ENCODE assay signal across 19 cellular contexts in genomic region chr14:54193871-54194270, GRCh38.
DNase-seq lines count a peak whose midpoint lies in the region; ATAC-seq and TF ChIP-seq lines count a peak whose summit lies in the region.
"Had no signal": no experiment of that assay in that cellular context is flagged by ENCODE, and none has a peak within 500 bp of the region (broad histone marks: within the 10 kb centered on the region; RNA-seq: fewer than 3 reads in every experiment).

No MANE protein-coding gene starts in this region.

- no peak overlapping the region for H4K8ac ChIP-seq in IMR-90 (ENCODE audit: low read depth in 2 of 2, low read length in 2 of 2)

- H3K9ac ChIP-seq in HCT116 (ENCODE audit: low read length) = no peak overlapping the region
- H3K9ac ChIP-seq in IMR-90 (ENCODE audit: low read depth, low read length) = no peak overlapping the region
- H3K9ac ChIP-seq in smooth muscle cell (ENCODE audit: low read depth) = no peak overlapping the region

- RAD21 ChIA-PET in HCT116 (lab: Charles Lee; ENCODE audit: low non-redundant PET in 1 of 2, low total read pairs in 2 of 2, uncharacterized antibody in 2 of 2, unreplicated experiment in 2 of 2) = no interaction called here

- POLR2A ChIA-PET in HCT116 (lab: Charles Lee) = no interaction called here
- POLR2A ChIA-PET in IMR-90 (lab: Charles Lee; ENCODE audit: unreplicated experiment) = no interaction called here

- H2BK120ac ChIP-seq in IMR-90 (ENCODE audit: low read depth, low read length) = no peak overlapping the region

- no peak for TF ChIP-seq CTCF in HCT116 (IDR thresholded peaks at IDR 0.05 in 2 of 3, conservative IDR thresholded peaks at IDR 0.05 in 1 of 3; ENCODE audit: borderline replicate concordance in 1 of 3, insufficient read depth in 1 of 3, low read depth in 2 of 3, low read length in 2 of 3)
- TF ChIP-seq CTCF in IMR-90 (conservative IDR thresholded peaks at IDR 0.05; ENCODE audit: low read depth, low read length) = no peak
- TF ChIP-seq CTCF in fibroblast of the aortic adventitia (IDR thresholded peaks at IDR 0.05; ENCODE audit: insufficient read depth, low read length) = no peak
- TF ChIP-seq CTCF in smooth muscle cell (IDR thresholded peaks at IDR 0.05; ENCODE audit: borderline replicate concordance, insufficient read depth, poor library complexity, severe bottlenecking) = no peak

- dilution Hi-C loops in IMR-90 (cut with HindIII; ENCODE audit: low sequenced_read_pairs, unreplicated experiment) = no loop called here

- no peaks in the 10 kb centered on the region for H3K27me3 ChIP-seq in HCT116 (ENCODE audit: insufficient read depth, low read length)
- no peaks in the 10 kb centered on the region for H3K27me3 ChIP-seq in IMR-90 (ENCODE audit: control insufficient read depth, insufficient read depth, low read length)
- no peaks in the 10 kb centered on the region for H3K27me3 ChIP-seq in smooth muscle cell (ENCODE audit: low read depth)
- H3K27me3 ChIP-seq: BE2C had no signal

- H3K79me1 ChIP-seq in IMR-90 (ENCODE audit: low read depth in 1 of 2, low read length in 2 of 2) = no peaks in the 10 kb centered on the region

- H2BK20ac ChIP-seq in IMR-90 (ENCODE audit: low read depth, low read length) = no peak overlapping the region

- no peaks in the 10 kb centered on the region for H4K20me1 ChIP-seq in HCT116 (ENCODE audit: insufficient read depth)
- no peaks in the 10 kb centered on the region for H4K20me1 ChIP-seq in IMR-90 (ENCODE audit: insufficient read depth, low read length)
- no peaks in the 10 kb centered on the region for H4K20me1 ChIP-seq in smooth muscle cell (ENCODE audit: low read depth)

- no peak overlapping the region for H3K4me3 ChIP-seq in HCT116 (replicated peaks in 1 of 2; ENCODE audit: low read depth in 1 of 2, low read length in 2 of 2)
- H3K4me3 ChIP-seq in IMR-90 (ENCODE audit: insufficient read depth, low read depth, low read length) = no peak overlapping the region
- H3K4me3 ChIP-seq in fibroblast of the aortic adventitia (ENCODE audit: low read depth, low read length) = no peak overlapping the region
- H3K4me3 ChIP-seq in smooth muscle cell = no peak overlapping the region
- H3K4me3 ChIP-seq: GM23338, K562 had no signal

- peak overlapping the region; percentile 25; the same call in 1 of the 2 replicates for H3K23ac ChIP-seq in IMR-90 (ENCODE audit: low read depth, low read length)

- peaks cover 15 to 16% of the 10 kb centered on the region in 2 experiments for H3K4me1 ChIP-seq in HCT116 (ENCODE audit: control insufficient read depth in 1 of 2, insufficient read depth in 2 of 2, low read length in 2 of 2)
- H3K4me1 ChIP-seq in IMR-90 (ENCODE audit: control insufficient read depth, insufficient read depth, low read length) = peaks cover 2% of the 10 kb centered on the region; the same call in 1 of the 2 replicates
- H3K4me1 ChIP-seq in smooth muscle cell (ENCODE audit: low read depth) = peaks cover 13% of the 10 kb centered on the region
- H3K4me1 ChIP-seq: BE2C had no signal

- H3K4me1 Mint-ChIP-seq in immature natural killer cell = no peaks in the 10 kb centered on the region
- H3K4me1 Mint-ChIP-seq: CD8-positive, alpha-beta memory T cell had no signal

- no CpG with 5 or more reads among the region's 3 CpGs for WGBS in IMR-90 (ENCODE audit: extremely low coverage in 2 of 2, insufficient read length in 1 of 2), 2 experiments
- WGBS in smooth muscle cell (ENCODE audit: low lambda C conversion rate) = 35% methylated on average over 3 of the region's 3 CpGs

- no peaks in the 10 kb centered on the region for H3K36me3 ChIP-seq in HCT116 (ENCODE audit: control insufficient read depth in 1 of 2, insufficient read depth in 2 of 2, low read length in 2 of 2)
- H3K36me3 ChIP-seq in IMR-90 (ENCODE audit: control insufficient read depth, insufficient read depth, low read length) = no peaks in the 10 kb centered on the region
- H3K36me3 ChIP-seq in smooth muscle cell (ENCODE audit: low read depth) = no peaks in the 10 kb centered on the region
- H3K36me3 ChIP-seq: BE2C had no signal

- peaks cover 0 to 12% (median 5%) of the 10 kb centered on the region in 6 donors for H3K9me3 Mint-ChIP-seq in immature natural killer cell

- H3K9me3 ChIP-seq in HCT116 (ENCODE audit: control insufficient read depth in 1 of 2, insufficient read depth in 1 of 2, low read depth in 1 of 2, low read length in 2 of 2) (no peaks in the 10 kb centered on the region), IMR-90 (ENCODE audit: control insufficient read depth, insufficient read depth, low read length) (no peaks in the 10 kb centered on the region), smooth muscle cell (replicated peaks; ENCODE audit: low read depth) (no peaks in the 10 kb centered on the region)
- H3K9me3 ChIP-seq: BE2C had no signal

- in situ Hi-C loops in IMR-90 (cut with MboI; ENCODE audit: low sequenced_read_pairs) = no loop called here

- 0 out of 2 replicates have a peak, but pooled peaks cover 3% of the 10 kb centered on the region for H3K9me2 ChIP-seq in HCT116 (ENCODE audit: insufficient read depth)

- no peaks in the 10 kb centered on the region for H3K9me1 ChIP-seq in IMR-90 (ENCODE audit: insufficient read depth, low read length)

- BruUV-seq in HCT116 (replicated peaks; lab: Mats Ljungman, UMichigan) (no TSS peak), IMR-90 (replicated peaks; lab: Mats Ljungman, UMichigan) (no TSS peak)

- CTCF ChIA-PET in HCT116 (lab: Charles Lee) (no interaction called here), IMR-90 (lab: Yijun Ruan, JAX) (no interaction called here)

- TF ChIP-seq POLR2A in HCT116 (IDR thresholded peaks at IDR 0.05; ENCODE audit: borderline replicate concordance, extremely low read depth, insufficient read depth, insufficient read length) = no peak
- no peak for TF ChIP-seq POLR2A in IMR-90 (IDR thresholded peaks at IDR 0.05; ENCODE audit: low read depth, low read length)

- H4K91ac ChIP-seq in IMR-90 (ENCODE audit: insufficient read depth, low read depth, low read length) = no peak overlapping the region

- H3K4me3 Mint-ChIP-seq in immature natural killer cell = no peak overlapping the region
- H3K4me3 Mint-ChIP-seq: CD4-positive, CD25-positive, alpha-beta regulatory T cell; CD8-positive, alpha-beta memory T cell; GM23338 had no signal

- no peak overlapping the region for H2BK5ac ChIP-seq in IMR-90 (ENCODE audit: low read depth, low read length, poor library complexity, severe bottlenecking)

- H2AFZ ChIP-seq in HCT116 (ENCODE audit: low read depth, low read length, poor library complexity, severe bottlenecking) = peak overlapping the region; percentile 47
- no peak overlapping the region for H2AFZ ChIP-seq in IMR-90 (replicated peaks; ENCODE audit: low read length, poor library complexity)
- H2AFZ ChIP-seq in smooth muscle cell (ENCODE audit: low read depth) = peak overlapping the region; percentile 34
- H2AFZ ChIP-seq: GM23338 had no signal

- H2AK9ac ChIP-seq in IMR-90 (replicated peaks; ENCODE audit: low read depth, low read length, poor library complexity) = no peak overlapping the region

- H3K79me2 ChIP-seq in HCT116 (ENCODE audit: insufficient read depth, low read length) = no peaks in the 10 kb centered on the region
- H3K79me2 ChIP-seq in smooth muscle cell (ENCODE audit: low read depth) = no peaks in the 10 kb centered on the region

- no peaks in the 10 kb centered on the region for H3K36me3 Mint-ChIP-seq in immature natural killer cell
- H3K36me3 Mint-ChIP-seq: CD4-positive, CD25-positive, alpha-beta regulatory T cell; CD8-positive, alpha-beta memory T cell had no signal

- TF ChIP-seq RAD21 in HCT116 (IDR thresholded peaks at IDR 0.05; ENCODE audit: low read depth) (no peak), IMR-90 (IDR thresholded peaks at IDR 0.05; ENCODE audit: low read length) (no peak)

- H3K56ac ChIP-seq in IMR-90 (ENCODE audit: extremely low read depth, insufficient read depth, low read length) = no peak overlapping the region

- H3K4ac ChIP-seq in IMR-90 (ENCODE audit: low read depth, low read length) = no peak overlapping the region

- H2BK15ac ChIP-seq in IMR-90 (ENCODE audit: low read depth, low read length) = no peak overlapping the region; the same call in 2 of the 3 replicates

- ATAC-seq in HCT116 (no peak), IMR-90 (ENCODE audit: low read depth) (no peak)
- ATAC-seq: GM23338, K562 had no signal

- no peak for DNase-seq in HCT116 (ENCODE audit: low read depth, low spot score)
- no peak for DNase-seq in IMR-90
- peak; percentile 38 for DNase-seq in fibroblast of the aortic adventitia (ENCODE audit: low read depth)
- DNase-seq in smooth muscle cell (lab: John Stamatoyannopoulos, UW; ENCODE audit: unreplicated experiment) = no peak
- DNase-seq in substantia nigra (lab: John Stamatoyannopoulos, UW) = no peak
- no peak for DNase-seq in NCI-H446 treated with DMSO at 0.1 percent for 48 hours (lab: John Stamatoyannopoulos, UW)
- no peak for DNase-seq in immature natural killer cell
- DNase-seq: ACHN; BE2C; C1 segment of cervical spinal cord; Caco-2; CD4-positive, CD25-positive, alpha-beta regulatory T cell; CD8-positive, alpha-beta memory T cell; DMS153; DMS79; GDM1; H7 had no signal

- peaks cover 0 to 2% (median 0%) of the 10 kb centered on the region in 3 donors for H3K27me3 Mint-ChIP-seq in immature natural killer cell (ENCODE audit: low read depth in 3 of 3)

- no peak overlapping the region for H3K27ac Mint-ChIP-seq in immature natural killer cell
- H3K27ac Mint-ChIP-seq: CD4-positive, CD25-positive, alpha-beta regulatory T cell; CD8-positive, alpha-beta memory T cell; GM23338 had no signal

- no peak overlapping the region for H2AK5ac ChIP-seq in IMR-90 (ENCODE audit: low read depth, low read length)

- intact Hi-C loops in HCT116 (cut with micrococcal nuclease) = no loop called here
- intact Hi-C loops in IMR-90 (cut with micrococcal nuclease) = no loop called here

- no peak overlapping the region; the same call in 1 of the 2 replicates for H3K18ac ChIP-seq in IMR-90 (ENCODE audit: low read depth, low read length)

- H3K4me2 ChIP-seq in HCT116 (ENCODE audit: low read length) (no peak overlapping the region), IMR-90 (ENCODE audit: low read depth, low read length) (no peak overlapping the region), smooth muscle cell (no peak overlapping the region)
- H3K4me2 ChIP-seq: GM23338 had no signal

- H3F3A ChIP-seq in smooth muscle cell (ENCODE audit: low read depth) = peaks cover 6% of the 10 kb centered on the region

- no peak overlapping the region for H3K14ac ChIP-seq in IMR-90 (replicated peaks; ENCODE audit: low read depth, low read length)

- no peak overlapping the region for H4K5ac ChIP-seq in IMR-90 (ENCODE audit: low read depth, low read length)

- H3K27ac ChIP-seq in HCT116 (ENCODE audit: low read depth, low read length) = no peak overlapping the region
- H3K27ac ChIP-seq in IMR-90 (ENCODE audit: insufficient read depth, low read length) = no peak overlapping the region
- H3K27ac ChIP-seq in smooth muscle cell (ENCODE audit: low read depth) = no peak overlapping the region
- no peak overlapping the region for H3K27ac ChIP-seq in substantia nigra (ENCODE audit: low read depth, low read length, poor library complexity, severe bottlenecking)

TF ChIP-seq in HCT116, 20 proteins besides CTCF, POLR2A, EP300 and RAD21 (continues in another document):
- no peak for TF ChIP-seq SRF (IDR thresholded peaks at IDR 0.05; ENCODE audit: low read depth)

TF ChIP-seq in IMR-90, 13 proteins besides CTCF, POLR2A, EP300 and RAD21 (continues in another document):
- TF ChIP-seq SMC3 (IDR thresholded peaks at IDR 0.05; ENCODE audit: low read depth, low read length) = no peak
- TF ChIP-seq RFX5 (IDR thresholded peaks at IDR 0.05; ENCODE audit: low read depth, low read length) = no peak
- TF ChIP-seq MAFK (IDR thresholded peaks at IDR 0.05; ENCODE audit: low read depth, low read length) = no peak
